ENCODE assay signal across 8 cellular contexts in genomic region chr11:85811624-85812023, GRCh38. TPM values are rescaled to one million over a fixed set of nuclear protein-coding genes. Genes with fewer than 3 reads are reported as not detected.
A peak's percentile ranks its signal among the peaks of the same experiment; 100 is the strongest.
DNase-seq lines count a peak whose midpoint lies in the region; ATAC-seq and TF ChIP-seq lines count a peak whose summit lies in the region.

No MANE protein-coding gene starts in this region.

- H3K4me2 ChIP-seq in BLaER1 (peak overlapping the region; percentile 83), OCI-LY3 (ENCODE audit: low read length) (peak overlapping the region; percentile 66), osteoblast (ENCODE audit: insufficient read depth, low read length) (peak overlapping the region; percentile 92)

- H3K79me2 ChIP-seq in OCI-LY3 (ENCODE audit: low read length) (no peaks in the 10 kb centered on the region), osteoblast (ENCODE audit: insufficient read depth, low read length) (no peaks in the 10 kb centered on the region)

- H2AFZ ChIP-seq in OCI-LY3 (ENCODE audit: low read depth, low read length), result no peak overlapping the region
- H2AFZ ChIP-seq in osteoblast (ENCODE audit: low read length), result no peak overlapping the region

- H3K4me1 ChIP-seq in BLaER1 (peaks cover 11% of the 10 kb centered on the region), OCI-LY3 (ENCODE audit: low read length) (no peaks in the 10 kb centered on the region), osteoblast (ENCODE audit: insufficient read depth, low read length) (peaks cover 39% of the 10 kb centered on the region), body of pancreas (peaks cover 16% of the 10 kb centered on the region)

- no peak for TF ChIP-seq POLR2A in body of pancreas (IDR thresholded peaks at IDR 0.05)

- ATAC-seq in body of pancreas, result no peak
- no peak for ATAC-seq in GM21447 (IDR thresholded peaks at IDR 0.05; ENCODE audit: unreplicated experiment)
- ATAC-seq in HG03135 (IDR thresholded peaks at IDR 0.05; ENCODE audit: unreplicated experiment), result no peak

- no peaks in the 10 kb centered on the region for H3K36me3 ChIP-seq in BLaER1
- no peaks in the 10 kb centered on the region for H3K36me3 ChIP-seq in OCI-LY3 (replicated peaks; ENCODE audit: low read depth, low read length)
- H3K36me3 ChIP-seq in osteoblast (ENCODE audit: insufficient read depth, low read length), result no peaks in the 10 kb centered on the region
- no peaks in the 10 kb centered on the region for H3K36me3 ChIP-seq in body of pancreas (replicated peaks in 1 of 2; ENCODE audit: insufficient read depth in 1 of 2, low read depth in 2 of 2)

- H3K4me3 ChIP-seq in BLaER1, result peak overlapping the region; percentile 64
- H3K4me3 ChIP-seq in OCI-LY3 (ENCODE audit: low read length), result peak overlapping the region; percentile 74
- peak overlapping the region; percentile 63 for H3K4me3 ChIP-seq in epithelial cell of proximal tubule (ENCODE audit: low read depth, low read length)
- peak overlapping the region; percentile 76 for H3K4me3 ChIP-seq in osteoblast (ENCODE audit: insufficient read depth, low read length)
- H3K4me3 ChIP-seq in body of pancreas, result no peak overlapping the region

- no peak overlapping the region for H3K27ac ChIP-seq in BLaER1
- no peak overlapping the region for H3K27ac ChIP-seq in OCI-LY3 (ENCODE audit: low read length)
- H3K27ac ChIP-seq in osteoblast (ENCODE audit: low read depth, low read length), result no peak overlapping the region
- H3K27ac ChIP-seq in body of pancreas, result no peak overlapping the region

- no peak overlapping the region for H3K9ac ChIP-seq in BLaER1
- no peak overlapping the region for H3K9ac ChIP-seq in OCI-LY3 (ENCODE audit: low read length)

- 72 to 76% methylated on average over 13 of the region's 13 CpGs for WGBS in body of pancreas, 2 donors

- H4K20me1 ChIP-seq in BLaER1 (no peaks in the 10 kb centered on the region), OCI-LY3 (ENCODE audit: insufficient read depth, low read length) (no peaks in the 10 kb centered on the region), osteoblast (ENCODE audit: insufficient read depth, low read length) (peaks cover 4% of the 10 kb centered on the region)

- intact Hi-C loops in body of pancreas (cut with DNase I), result no loop called here

- H3K27me3 ChIP-seq in BLaER1 (peaks cover 45% of the 10 kb centered on the region), OCI-LY3 (ENCODE audit: low read depth, low read length) (peaks cover 17% of the 10 kb centered on the region), osteoblast (ENCODE audit: insufficient read depth, low read length) (peaks cover 3% of the 10 kb centered on the region), body of pancreas (no peaks in the 10 kb centered on the region)

- TF ChIP-seq CTCF in OCI-LY3 (IDR thresholded peaks at IDR 0.05; ENCODE audit: low read depth, low read length) (no peak), epithelial cell of proximal tubule (conservative IDR thresholded peaks at IDR 0.05; ENCODE audit: low read depth, low read length) (no peak), osteoblast (IDR thresholded peaks at IDR 0.05; ENCODE audit: extremely low read depth, low read depth, low read length) (no peak), body of pancreas (IDR thresholded peaks at IDR 0.05) (no peak), GM20000 (IDR thresholded peaks at IDR 0.05; ENCODE audit: extremely low read depth, missing control alignments) (no peak)

- H3K9me3 ChIP-seq in BLaER1 (no peaks in the 10 kb centered on the region), OCI-LY3 (ENCODE audit: insufficient read depth, low read length) (no peaks in the 10 kb centered on the region), osteoblast (ENCODE audit: low read depth, low read length) (no peaks in the 10 kb centered on the region), body of pancreas (no peaks in the 10 kb centered on the region)

- DNase-seq in epithelial cell of proximal tubule (ENCODE audit: low read depth) (no peak), osteoblast (ENCODE audit: insufficient read length, low spot score, missing footprints) (no peak), body of pancreas (no peak), GM20000 (ENCODE audit: low spot score) (no peak)

RNA-seq across cellular contexts. Expression of gene SYTL2, which starts 0.7 kb away (rescaled TPM):
- total RNA-seq in epithelial cell of proximal tubule (5.6 and 25.7 TPM in 2 replicates), osteoblast (19.4 and 19.9 TPM in 2 replicates), body of pancreas (10 to 100 TPM; 28.3 to 55.3 TPM)

RNA-seq across cellular contexts. Expression of gene CCDC83, which starts 43.6 kb away (rescaled TPM):
- total RNA-seq in epithelial cell of proximal tubule, result not detected in 2 replicates
- not detected in 2 replicates for total RNA-seq in osteoblast
- not detected for total RNA-seq in body of pancreas

Comparison
In these comparisons a context has a peak if more than half of its experiments do, and no peak if none do; other contexts are left out.
1. H3K4me3 ChIP-seq: peak in BLaER1 (single experiment), OCI-LY3 (single experiment), epithelial cell of proximal tubule (single experiment) and osteoblast (single experiment); none in body of pancreas (0 of 2).
2. Peak in every context shown above with its lines, with median percentiles within 50 percentile points of each other: H3K4me2 ChIP-seq.